Comparison of ENCODE assay signal across 1 cellular context in the genomic region with DNA sequence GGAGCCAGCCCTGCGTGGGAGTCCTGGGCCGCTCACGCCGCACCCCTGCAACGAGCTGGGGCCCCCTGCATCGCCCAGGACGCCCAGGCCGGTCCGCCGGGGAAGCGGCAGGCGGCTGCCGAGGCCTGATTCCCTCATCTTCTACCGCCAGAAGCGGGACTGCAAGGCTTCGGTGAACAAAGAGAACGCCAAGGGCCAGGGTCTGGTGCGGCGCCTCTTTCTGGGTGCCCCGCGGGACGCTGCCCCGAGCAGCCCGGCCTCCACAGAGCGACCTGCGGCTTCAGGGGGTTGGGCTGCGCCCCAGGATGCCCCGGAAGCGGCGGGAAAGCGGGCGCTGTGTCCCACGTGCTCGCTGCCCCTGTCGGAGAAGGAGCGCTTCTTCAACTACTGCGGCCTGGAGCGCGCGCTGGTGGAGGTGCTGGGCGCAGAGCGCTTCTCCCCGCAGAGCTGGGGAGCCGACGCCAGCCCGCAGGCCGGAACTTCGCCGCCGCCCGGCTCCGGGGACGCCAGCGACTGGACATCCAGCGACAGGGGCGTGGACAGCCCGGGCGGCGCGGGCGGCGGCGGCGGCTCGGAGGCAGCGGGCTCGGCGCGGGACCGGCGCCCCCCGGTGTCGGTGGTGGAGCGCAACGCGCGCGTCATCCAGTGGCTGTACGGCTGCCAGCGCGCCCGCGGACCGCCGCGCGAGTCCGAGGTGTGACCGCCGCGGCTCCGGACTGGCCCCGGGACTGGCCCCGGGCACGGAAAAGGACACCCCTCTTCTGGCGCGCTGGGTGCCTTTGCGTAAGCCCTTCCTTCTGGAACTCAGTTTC.
TF ChIP-seq lines count a peak whose summit lies in the region.

No MANE protein-coding gene starts in this region.

TF ChIP-seq in GM23338, 12 proteins besides CTCF, POLR2A, EP300 and RAD21 (continued from another document):
- TF ChIP-seq, protein P1, sequence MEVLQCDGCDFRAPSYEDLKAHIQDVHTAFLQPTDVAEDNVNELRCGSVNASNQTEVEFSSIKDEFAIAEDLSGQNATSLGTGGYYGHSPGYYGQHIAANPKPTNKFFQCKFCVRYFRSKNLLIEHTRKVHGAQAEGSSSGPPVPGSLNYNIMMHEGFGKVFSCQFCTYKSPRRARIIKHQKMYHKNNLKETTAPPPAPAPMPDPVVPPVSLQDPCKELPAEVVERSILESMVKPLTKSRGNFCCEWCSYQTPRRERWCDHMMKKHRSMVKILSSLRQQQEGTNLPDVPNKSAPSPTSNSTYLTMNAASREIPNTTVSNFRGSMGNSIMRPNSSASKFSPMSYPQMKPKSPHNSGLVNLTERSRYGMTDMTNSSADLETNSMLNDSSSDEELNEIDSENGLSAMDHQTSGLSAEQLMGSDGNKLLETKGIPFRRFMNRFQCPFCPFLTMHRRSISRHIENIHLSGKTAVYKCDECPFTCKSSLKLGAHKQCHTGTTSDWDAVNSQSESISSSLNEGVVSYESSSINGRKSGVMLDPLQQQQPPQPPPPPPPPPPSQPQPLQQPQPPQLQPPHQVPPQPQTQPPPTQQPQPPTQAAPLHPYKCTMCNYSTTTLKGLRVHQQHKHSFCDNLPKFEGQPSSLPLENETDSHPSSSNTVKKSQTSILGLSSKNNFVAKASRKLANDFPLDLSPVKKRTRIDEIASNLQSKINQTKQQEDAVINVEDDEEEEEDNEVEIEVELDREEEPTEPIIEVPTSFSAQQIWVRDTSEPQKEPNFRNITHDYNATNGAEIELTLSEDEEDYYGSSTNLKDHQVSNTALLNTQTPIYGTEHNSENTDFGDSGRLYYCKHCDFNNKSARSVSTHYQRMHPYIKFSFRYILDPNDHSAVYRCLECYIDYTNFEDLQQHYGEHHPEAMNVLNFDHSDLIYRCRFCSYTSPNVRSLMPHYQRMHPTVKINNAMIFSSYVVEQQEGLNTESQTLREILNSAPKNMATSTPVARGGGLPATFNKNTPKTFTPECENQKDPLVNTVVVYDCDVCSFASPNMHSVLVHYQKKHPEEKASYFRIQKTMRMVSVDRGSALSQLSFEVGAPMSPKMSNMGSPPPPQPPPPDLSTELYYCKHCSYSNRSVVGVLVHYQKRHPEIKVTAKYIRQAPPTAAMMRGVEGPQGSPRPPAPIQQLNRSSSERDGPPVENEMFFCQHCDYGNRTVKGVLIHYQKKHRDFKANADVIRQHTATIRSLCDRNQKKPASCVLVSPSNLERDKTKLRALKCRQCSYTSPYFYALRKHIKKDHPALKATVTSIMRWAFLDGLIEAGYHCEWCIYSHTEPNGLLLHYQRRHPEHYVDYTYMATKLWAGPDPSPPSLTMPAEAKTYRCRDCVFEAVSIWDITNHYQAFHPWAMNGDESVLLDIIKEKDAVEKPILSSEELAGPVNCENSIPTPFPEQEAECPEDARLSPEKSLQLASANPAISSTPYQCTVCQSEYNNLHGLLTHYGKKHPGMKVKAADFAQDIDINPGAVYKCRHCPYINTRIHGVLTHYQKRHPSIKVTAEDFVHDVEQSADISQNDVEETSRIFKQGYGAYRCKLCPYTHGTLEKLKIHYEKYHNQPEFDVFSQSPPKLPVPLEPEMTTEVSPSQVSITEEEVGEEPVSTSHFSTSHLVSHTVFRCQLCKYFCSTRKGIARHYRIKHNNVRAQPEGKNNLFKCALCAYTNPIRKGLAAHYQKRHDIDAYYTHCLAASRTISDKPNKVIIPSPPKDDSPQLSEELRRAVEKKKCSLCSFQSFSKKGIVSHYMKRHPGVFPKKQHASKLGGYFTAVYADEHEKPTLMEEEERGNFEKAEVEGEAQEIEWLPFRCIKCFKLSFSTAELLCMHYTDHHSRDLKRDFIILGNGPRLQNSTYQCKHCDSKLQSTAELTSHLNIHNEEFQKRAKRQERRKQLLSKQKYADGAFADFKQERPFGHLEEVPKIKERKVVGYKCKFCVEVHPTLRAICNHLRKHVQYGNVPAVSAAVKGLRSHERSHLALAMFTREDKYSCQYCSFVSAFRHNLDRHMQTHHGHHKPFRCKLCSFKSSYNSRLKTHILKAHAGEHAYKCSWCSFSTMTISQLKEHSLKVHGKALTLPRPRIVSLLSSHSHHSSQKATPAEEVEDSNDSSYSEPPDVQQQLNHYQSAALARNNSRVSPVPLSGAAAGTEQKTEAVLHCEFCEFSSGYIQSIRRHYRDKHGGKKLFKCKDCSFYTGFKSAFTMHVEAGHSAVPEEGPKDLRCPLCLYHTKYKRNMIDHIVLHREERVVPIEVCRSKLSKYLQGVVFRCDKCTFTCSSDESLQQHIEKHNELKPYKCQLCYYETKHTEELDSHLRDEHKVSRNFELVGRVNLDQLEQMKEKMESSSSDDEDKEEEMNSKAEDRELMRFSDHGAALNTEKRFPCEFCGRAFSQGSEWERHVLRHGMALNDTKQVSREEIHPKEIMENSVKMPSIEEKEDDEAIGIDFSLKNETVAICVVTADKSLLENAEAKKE (CRISPR knock-in tag; IDR thresholded peaks at IDR 0.05), result no peak
